ENCODE assay signal across 31 cellular contexts in genomic region chr5:4642525-4642924, GRCh38.
"Had no signal": no experiment of that assay in that cellular context is flagged by ENCODE, and none has a peak within 500 bp of the region (broad histone marks: within the 10 kb centered on the region; RNA-seq: fewer than 3 reads in every experiment).

No MANE protein-coding gene starts in this region.

- H3K4me1 ChIP-seq: pancreas, psoas muscle, spleen, suprapubic skin, testis, tibial artery, transverse colon, upper lobe of right lung, uterus had no signal

- H3K27ac ChIP-seq: neutrophil, pancreas, psoas muscle, skin epidermis, spleen, suprapubic skin, testis, tibial artery, transverse colon, upper lobe of right lung, uterus had no signal

- H3K27ac Mint-ChIP-seq: naive thymus-derived CD8-positive, alpha-beta T cell; natural killer cell treated with Interleukin-12 subunit alpha and Interleukin-12 subunit beta and Interleukin-15 and Interleukin-18, amount 100 ng/mL, for 72 hours; nephron progenitor cell; progenitor cell of endocrine pancreas; stimulated activated memory B cell treated with anti-CD40 and anti-IgM and Interleukin-4, amounts not matched to agents 10 μg/mL and 1 μg/mL and 100 μg/mL, for 72 hours; stimulated activated naive CD8-positive, alpha-beta T cell treated with anti-CD3 and anti-CD28 coated beads, Interleukin-15, amount 100 ng/mL, for 72 hours; type B pancreatic cell had no signal

- H3K4me2 ChIP-seq: smooth muscle cell had no signal

- H3K36me3 ChIP-seq: neutrophil, pancreas, spleen, suprapubic skin, tibial artery, transverse colon, upper lobe of right lung, uterus had no signal

- DNase-seq: naive thymus-derived CD8-positive, alpha-beta T cell; nephron progenitor cell; nucleus accumbens; pancreas; psoas muscle; right cardiac atrium; spleen; stimulated activated CD4-positive, alpha-beta T cell treated with anti-CD3 and anti-CD28 coated beads, Interleukin-12 subunit alpha, Interleukin-12 subunit beta, amount 100 ng/mL, for 4 hours; stimulated activated CD4-positive, alpha-beta T cell treated with anti-CD3 and anti-CD28 coated beads, Interleukin-1b, Interleukin-23, amount 100 ng/mL, for 48 hours; stimulated activated CD4-positive, alpha-beta T cell treated with anti-CD3 and anti-CD28 coated beads, Interleukin-4, amount 100 ng/mL, for 1 hour; stimulated activated CD4-positive, alpha-beta T cell treated with anti-CD3 and anti-CD28 coated beads, Interleukin-4, amount 100 ng/mL, for 4 hours; stimulated activated CD8-positive, alpha-beta memory T cell treated with anti-CD3 and anti-CD28 coated beads, Interleukin-4, amount 100 ng/mL, for 48 hours; stimulated activated naive CD4-positive, alpha-beta T cell; stimulated activated naive CD8-positive, alpha-beta T cell treated with anti-CD3 and anti-CD28 coated beads, Interleukin-15, amount 100 ng/mL, for 72 hours; stimulated activated naive CD8-positive, alpha-beta T cell treated with anti-CD3 and anti-CD28 coated beads, Interleukin-15, Interleukin-2, amounts not matched to agents 100 U/mL and 50 U/mL, for 24 hours; substantia nigra; testis; tibial artery; transverse colon; upper lobe of right lung; uterus had no signal

- H3K9me3 Mint-ChIP-seq: stimulated activated memory B cell treated with anti-CD40 and anti-IgM and Interleukin-4, amounts not matched to agents 10 μg/mL and 1 μg/mL and 100 μg/mL, for 72 hours had no signal

- H3K27me3 ChIP-seq: neutrophil, pancreas, spleen, suprapubic skin, testis, tibial artery, transverse colon, upper lobe of right lung, uterus had no signal

- H3K4me3 ChIP-seq: pancreas, psoas muscle, skin epidermis, smooth muscle cell, spleen, suprapubic skin, testis, tibial artery, transverse colon, upper lobe of right lung, uterus had no signal

- ATAC-seq: naive thymus-derived CD8-positive, alpha-beta T cell; natural killer cell treated with Interleukin-12 subunit alpha and Interleukin-12 subunit beta and Interleukin-15 and Interleukin-18, amount 100 ng/mL, for 72 hours; pancreas; psoas muscle; right cardiac atrium; sciatic nerve; stimulated activated memory B cell treated with anti-CD40 and anti-IgM and Interleukin-4, amounts not matched to agents 10 μg/mL and 1 μg/mL and 100 μg/mL, for 72 hours; stimulated activated naive CD8-positive, alpha-beta T cell treated with anti-CD3 and anti-CD28 coated beads, Interleukin-15, amount 100 ng/mL, for 72 hours; stimulated activated naive CD8-positive, alpha-beta T cell treated with anti-CD3 and anti-CD28 coated beads, Interleukin-15, Interleukin-2, amounts not matched to agents 100 U/mL and 50 U/mL, for 24 hours; upper lobe of right lung had no signal

- H3K27me3 Mint-ChIP-seq: naive thymus-derived CD8-positive, alpha-beta T cell; natural killer cell treated with Interleukin-12 subunit alpha and Interleukin-12 subunit beta and Interleukin-15 and Interleukin-18, amount 100 ng/mL, for 72 hours; stimulated activated memory B cell treated with anti-CD40 and anti-IgM and Interleukin-4, amounts not matched to agents 10 μg/mL and 1 μg/mL and 100 μg/mL, for 72 hours; stimulated activated naive CD8-positive, alpha-beta T cell treated with anti-CD3 and anti-CD28 coated beads, Interleukin-15, amount 100 ng/mL, for 72 hours had no signal

- FAIRE-seq: pancreas had no signal

- H3K4me3 Mint-ChIP-seq: naive thymus-derived CD8-positive, alpha-beta T cell; natural killer cell treated with Interleukin-12 subunit alpha and Interleukin-12 subunit beta and Interleukin-15 and Interleukin-18, amount 100 ng/mL, for 72 hours; nephron progenitor cell; neural crest cell; stimulated activated memory B cell treated with anti-CD40 and anti-IgM and Interleukin-4, amounts not matched to agents 10 μg/mL and 1 μg/mL and 100 μg/mL, for 72 hours; stimulated activated naive CD8-positive, alpha-beta T cell treated with anti-CD3 and anti-CD28 coated beads, Interleukin-15, amount 100 ng/mL, for 72 hours; type B pancreatic cell had no signal

- H3K36me3 Mint-ChIP-seq: naive thymus-derived CD8-positive, alpha-beta T cell; natural killer cell treated with Interleukin-12 subunit alpha and Interleukin-12 subunit beta and Interleukin-15 and Interleukin-18, amount 100 ng/mL, for 72 hours; stimulated activated memory B cell treated with anti-CD40 and anti-IgM and Interleukin-4, amounts not matched to agents 10 μg/mL and 1 μg/mL and 100 μg/mL, for 72 hours had no signal

- H3K4me1 Mint-ChIP-seq: naive thymus-derived CD8-positive, alpha-beta T cell; stimulated activated memory B cell treated with anti-CD40 and anti-IgM and Interleukin-4, amounts not matched to agents 10 μg/mL and 1 μg/mL and 100 μg/mL, for 72 hours; stimulated activated naive CD8-positive, alpha-beta T cell treated with anti-CD3 and anti-CD28 coated beads, Interleukin-15, amount 100 ng/mL, for 72 hours had no signal

- H3K9me3 ChIP-seq: neutrophil, pancreas, psoas muscle, suprapubic skin, testis, tibial artery, upper lobe of right lung, uterus had no signal
